Comparison of ENCODE assay signal across 1 cellular context in genomic region chr15:42137461-42138261, GRCh38.
TF ChIP-seq lines count a peak whose summit lies in the region.

No MANE protein-coding gene starts in this region.

TF ChIP-seq in K562, 482 proteins besides CTCF, POLR2A, EP300 and RAD21 (continued from another document):
- TF ChIP-seq, protein P1, sequence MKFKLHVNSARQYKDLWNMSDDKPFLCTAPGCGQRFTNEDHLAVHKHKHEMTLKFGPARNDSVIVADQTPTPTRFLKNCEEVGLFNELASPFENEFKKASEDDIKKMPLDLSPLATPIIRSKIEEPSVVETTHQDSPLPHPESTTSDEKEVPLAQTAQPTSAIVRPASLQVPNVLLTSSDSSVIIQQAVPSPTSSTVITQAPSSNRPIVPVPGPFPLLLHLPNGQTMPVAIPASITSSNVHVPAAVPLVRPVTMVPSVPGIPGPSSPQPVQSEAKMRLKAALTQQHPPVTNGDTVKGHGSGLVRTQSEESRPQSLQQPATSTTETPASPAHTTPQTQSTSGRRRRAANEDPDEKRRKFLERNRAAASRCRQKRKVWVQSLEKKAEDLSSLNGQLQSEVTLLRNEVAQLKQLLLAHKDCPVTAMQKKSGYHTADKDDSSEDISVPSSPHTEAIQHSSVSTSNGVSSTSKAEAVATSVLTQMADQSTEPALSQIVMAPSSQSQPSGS (CRISPR knock-in tag; IDR thresholded peaks at IDR 0.05), result no peak
TF ChIP-seq in K562: peak in this region for 4.
